ENCODE assay signal across 24 cellular contexts in the genomic region with DNA sequence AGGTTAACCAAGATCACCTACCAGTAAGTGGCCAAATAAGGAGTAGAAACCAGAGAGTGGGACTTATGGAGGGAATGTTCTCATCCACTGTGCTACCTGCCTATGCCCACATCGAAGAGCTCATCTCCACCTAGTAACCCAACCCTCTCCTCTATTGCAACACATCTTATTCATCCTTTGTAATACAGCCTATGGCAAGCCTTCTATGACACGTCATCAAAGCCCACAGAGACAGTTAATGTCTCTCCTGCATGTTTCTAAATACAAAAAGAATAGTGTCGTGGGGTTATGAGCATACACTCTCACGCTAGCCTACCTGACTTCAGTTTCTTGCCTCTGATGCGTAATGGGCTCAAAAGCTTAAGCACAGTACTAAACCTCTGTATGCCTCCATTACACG.
"Had no signal": no experiment of that assay in that cellular context is flagged by ENCODE, and none has a peak within 500 bp of the region (broad histone marks: within the 10 kb centered on the region; RNA-seq: fewer than 3 reads in every experiment).

No MANE protein-coding gene starts in this region.

- H3K9me2 ChIP-seq: SK-N-SH had no signal

- H3K4me3 ChIP-seq: PC-9 had no signal

- H3K9me3 ChIP-seq: SK-N-SH had no signal

- H2AFZ ChIP-seq: PC-9 had no signal

- H3K9ac ChIP-seq: SK-N-SH had no signal

- FAIRE-seq: RCC 7860 had no signal

- H3K27ac ChIP-seq: HL-60, PC-9 had no signal

- H3K4me2 ChIP-seq: PC-9, SK-N-SH had no signal

- DNase-seq: IMR-90, Karpas-422, KG1, MV-4-11, NCI-H1048, NCI-H1105, NCI-H1417, NCI-H1436 treated with DMSO at 0.1 percent for 48 hours, NCI-H1694, NCI-H187 treated with DMSO at 0.1 percent for 48 hours, NCI-H2081, NCI-H2107, NCI-H2227 treated with DMSO at 0.1 percent for 48 hours, NCI-H524, NCI-H69, NCI-H774, PC-9, RPMI8226, SHP77, SK-N-SH, SW 1271, T-cell had no signal

- ATAC-seq: T-cell had no signal
